8 cellular contexts compared by ENCODE assay signal in the genomic region with DNA sequence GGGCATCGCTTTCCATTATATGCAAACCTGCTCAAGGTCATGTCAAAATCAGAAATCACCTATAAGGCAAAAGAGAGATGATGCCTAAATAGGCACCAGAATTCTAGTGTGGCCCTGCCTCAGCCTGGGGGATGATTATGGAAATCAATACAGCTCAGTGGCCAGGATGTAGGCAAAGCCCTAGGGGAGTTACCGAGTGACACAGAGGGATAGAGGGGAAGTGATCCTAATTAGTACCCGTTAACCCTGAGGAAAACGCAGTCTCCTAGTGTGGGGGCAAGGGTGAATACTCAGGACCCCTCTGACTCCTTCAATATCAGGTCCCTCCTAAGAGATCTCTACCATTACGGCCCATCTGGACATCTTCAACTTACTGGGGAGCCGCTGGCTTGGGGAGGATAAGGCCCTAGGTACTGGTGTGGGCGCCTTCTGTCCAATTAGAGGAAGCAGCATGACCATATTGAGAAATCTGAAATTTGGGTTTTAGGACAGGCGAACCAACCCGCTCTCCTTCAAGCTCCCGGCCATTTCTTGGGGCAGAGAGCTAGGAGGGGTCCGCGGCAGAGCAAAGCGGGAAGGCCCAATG. TPM values are rescaled to one million over a fixed set of nuclear protein-coding genes. Genes with fewer than 3 reads are reported as not detected.
DNase-seq lines count a peak whose midpoint lies in the region; ATAC-seq lines count a peak whose summit lies in the region.

No MANE protein-coding gene starts in this region.

- H3K27me3 Mint-ChIP-seq in activated naive CD8-positive, alpha-beta T cell treated with anti-CD3 and anti-CD28 coated beads for 36 hours = no peaks in the 10 kb centered on the region

- no CpG with 5 or more reads among the region's 13 CpGs for WGBS in iPS DF 6.9 (ENCODE audit: insufficient coverage, insufficient read length)

- H3K36me3 ChIP-seq in iPS DF 6.9 (ENCODE audit: control insufficient read depth, insufficient read depth, low read length) = peaks cover 3% of the 10 kb centered on the region; the same call in 1 of the 2 replicates

- peak overlapping the region; percentile 92 for H3K4me3 ChIP-seq in GM08714 (ENCODE audit: low read length)
- peak overlapping the region; percentile 48; the same call in 1 of the 2 replicates for H3K4me3 ChIP-seq in iPS DF 6.9 (ENCODE audit: low read length)

- no peaks in the 10 kb centered on the region for H3K9me3 ChIP-seq in iPS DF 6.9 (ENCODE audit: control insufficient read depth, insufficient read depth, low read length)

- H3K4me1 ChIP-seq in iPS DF 6.9 (ENCODE audit: control insufficient read depth, insufficient read depth, low read length) = no peaks in the 10 kb centered on the region

- no peak for DNase-seq in activated naive CD8-positive, alpha-beta T cell treated with anti-CD3 and anti-CD28 coated beads for 36 hours
- DNase-seq in iPS DF 6.9 (ENCODE audit: low read depth, low spot score) = no peak
- DNase-seq in stimulated activated effector memory CD8-positive, alpha-beta T cell treated with anti-CD3 and anti-CD28 coated beads, Interleukin-12 subunit alpha, Interleukin-12 subunit beta, amount 100 ng/mL, for 72 hours (ENCODE audit: low spot score in 2 of 2) = no peak
- no peak for DNase-seq in GOT3 (lab: John Stamatoyannopoulos, UW)
- DNase-seq in NCI-H226 = no peak

- ATAC-seq in HG02885 (IDR thresholded peaks at IDR 0.05; ENCODE audit: poor library complexity, unreplicated experiment) (peak; percentile 23), GM21390 (IDR thresholded peaks at IDR 0.05; ENCODE audit: unreplicated experiment) (no peak)
- ATAC-seq in stimulated activated effector memory CD8-positive, alpha-beta T cell treated with anti-CD3 and anti-CD28 coated beads, Interleukin-12 subunit alpha, Interleukin-12 subunit beta, amount 100 ng/mL, for 72 hours = peak; percentile 53

- peaks cover 14% of the 10 kb centered on the region for H3K4me1 Mint-ChIP-seq in activated naive CD8-positive, alpha-beta T cell treated with anti-CD3 and anti-CD28 coated beads for 36 hours
- H3K4me1 Mint-ChIP-seq in stimulated activated effector memory CD8-positive, alpha-beta T cell treated with anti-CD3 and anti-CD28 coated beads, Interleukin-12 subunit alpha, Interleukin-12 subunit beta, amount 100 ng/mL, for 72 hours = peaks cover 12% of the 10 kb centered on the region

- peak overlapping the region; percentile 87 for H3K4me3 Mint-ChIP-seq in activated naive CD8-positive, alpha-beta T cell treated with anti-CD3 and anti-CD28 coated beads for 36 hours
- H3K4me3 Mint-ChIP-seq in stimulated activated effector memory CD8-positive, alpha-beta T cell treated with anti-CD3 and anti-CD28 coated beads, Interleukin-12 subunit alpha, Interleukin-12 subunit beta, amount 100 ng/mL, for 72 hours = peak overlapping the region; percentile 74

- H3K36me3 Mint-ChIP-seq in activated naive CD8-positive, alpha-beta T cell treated with anti-CD3 and anti-CD28 coated beads for 36 hours = peaks cover 7% of the 10 kb centered on the region
- peaks cover 31% of the 10 kb centered on the region for H3K36me3 Mint-ChIP-seq in stimulated activated effector memory CD8-positive, alpha-beta T cell treated with anti-CD3 and anti-CD28 coated beads, Interleukin-12 subunit alpha, Interleukin-12 subunit beta, amount 100 ng/mL, for 72 hours

- peak overlapping the region; percentile 32 for H3K27ac Mint-ChIP-seq in activated naive CD8-positive, alpha-beta T cell treated with anti-CD3 and anti-CD28 coated beads for 36 hours
- H3K27ac Mint-ChIP-seq in stimulated activated effector memory CD8-positive, alpha-beta T cell treated with anti-CD3 and anti-CD28 coated beads, Interleukin-12 subunit alpha, Interleukin-12 subunit beta, amount 100 ng/mL, for 72 hours = peak overlapping the region; percentile 80

- H3K27ac ChIP-seq in iPS DF 6.9 (ENCODE audit: low read length) = no peak overlapping the region

- no peaks in the 10 kb centered on the region for H3K27me3 ChIP-seq in iPS DF 6.9 (ENCODE audit: control insufficient read depth, insufficient read depth, low read length)

- no peaks in the 10 kb centered on the region for H3K9me3 Mint-ChIP-seq in activated naive CD8-positive, alpha-beta T cell treated with anti-CD3 and anti-CD28 coated beads for 36 hours
- no peaks in the 10 kb centered on the region for H3K9me3 Mint-ChIP-seq in stimulated activated effector memory CD8-positive, alpha-beta T cell treated with anti-CD3 and anti-CD28 coated beads, Interleukin-12 subunit alpha, Interleukin-12 subunit beta, amount 100 ng/mL, for 72 hours

RNA-seq across cellular contexts. Expression of gene NT5C3B, which starts 0.7 kb away (rescaled TPM):
- 10 to 100 TPM; 52.8 to 56.7 TPM for total RNA-seq in activated naive CD8-positive, alpha-beta T cell treated with anti-CD3 and anti-CD28 coated beads for 36 hours

RNA-seq across cellular contexts. Expression of gene KLHL10, which starts 2.3 kb away (rescaled TPM):
- total RNA-seq in activated naive CD8-positive, alpha-beta T cell treated with anti-CD3 and anti-CD28 coated beads for 36 hours = under 1 TPM; 0.19 to 0.30 TPM

RNA-seq across cellular contexts. Expression of gene FKBP10, which starts 22.5 kb away (rescaled TPM):
- under 1 TPM; 0.48 to 0.89 TPM for total RNA-seq in activated naive CD8-positive, alpha-beta T cell treated with anti-CD3 and anti-CD28 coated beads for 36 hours

RNA-seq across cellular contexts. Expression of gene P3H4, which starts 23.6 kb away (rescaled TPM):
- total RNA-seq in activated naive CD8-positive, alpha-beta T cell treated with anti-CD3 and anti-CD28 coated beads for 36 hours = 1 to 10 TPM; 1.5 to 1.8 TPM

RNA-seq across cellular contexts. Expression of gene KLHL11, which starts 29.9 kb away (rescaled TPM):
- 10 to 100 TPM; 17.5 to 17.6 TPM for total RNA-seq in activated naive CD8-positive, alpha-beta T cell treated with anti-CD3 and anti-CD28 coated beads for 36 hours
